19 cellular contexts compared by ENCODE assay signal in genomic region chr5:130237721-130238120, GRCh38.
DNase-seq lines count a peak whose midpoint lies in the region; ATAC-seq and TF ChIP-seq lines count a peak whose summit lies in the region.
"Had no signal": no experiment of that assay in that cellular context is flagged by ENCODE, and none has a peak within 500 bp of the region (broad histone marks: within the 10 kb centered on the region; RNA-seq: fewer than 3 reads in every experiment).

No MANE protein-coding gene starts in this region.

- intact Hi-C loops in cardiac septum (cut with DNase I), result no loop called here

- no peak for TF ChIP-seq CTCF in GM20000 (IDR thresholded peaks at IDR 0.05; ENCODE audit: extremely low read depth, missing control alignments)

- peak; percentile 7 for DNase-seq in SKM-1 treated with dmso at 0.1 percent for 144 hours (lab: John Stamatoyannopoulos, UW; ENCODE audit: unreplicated experiment)
- DNase-seq in SKM-1 (lab: John Stamatoyannopoulos, UW; ENCODE audit: unreplicated experiment), result no peak
- peak; percentile 43 for DNase-seq in NOMO-1 treated with DMSO at 0.1 percent for 48 hours (lab: John Stamatoyannopoulos, UW; ENCODE audit: unreplicated experiment)
- peak; percentile 52 to 72 for DNase-seq in dermis microvascular lymphatic vessel endothelial cell (ENCODE audit: low read depth in 2 of 2)
- no peak for DNase-seq in SW480 (ENCODE audit: low spot score)
- no peak for DNase-seq in GM20000 (ENCODE audit: low spot score)
- DNase-seq in cardiac septum (ENCODE audit: low spot score), result no peak
- DNase-seq: CD4-positive, CD25-positive, alpha-beta regulatory T cell; NCI-H1417; NCI-H187; NCI-H2107; NCI-H446 treated with DMSO at 0.1 percent for 48 hours; NCI-H526 treated with DMSO at 0.1 percent for 48 hours; Peyer's patch had no signal

- no peak for ATAC-seq in GM21360 (IDR thresholded peaks at IDR 0.05; ENCODE audit: unreplicated experiment)
- ATAC-seq: GM23338, HepG2, K562, SK-N-SH treated with all-trans-retinoic acid at 6 μM for 48 hours had no signal

Comparison
In these comparisons a context has a peak if more than half of its experiments do, and no peak if none do; other contexts are left out.
1. DNase-seq: peak in SKM-1 treated with dmso at 0.1 percent for 144 hours (single experiment), NOMO-1 treated with DMSO at 0.1 percent for 48 hours (single experiment) and dermis microvascular lymphatic vessel endothelial cell (2 of 2); none in SKM-1 (single experiment), SW480 (single experiment), GM20000 (single experiment) and cardiac septum (single experiment).